11 cellular contexts compared by ENCODE assay signal in the genomic region with DNA sequence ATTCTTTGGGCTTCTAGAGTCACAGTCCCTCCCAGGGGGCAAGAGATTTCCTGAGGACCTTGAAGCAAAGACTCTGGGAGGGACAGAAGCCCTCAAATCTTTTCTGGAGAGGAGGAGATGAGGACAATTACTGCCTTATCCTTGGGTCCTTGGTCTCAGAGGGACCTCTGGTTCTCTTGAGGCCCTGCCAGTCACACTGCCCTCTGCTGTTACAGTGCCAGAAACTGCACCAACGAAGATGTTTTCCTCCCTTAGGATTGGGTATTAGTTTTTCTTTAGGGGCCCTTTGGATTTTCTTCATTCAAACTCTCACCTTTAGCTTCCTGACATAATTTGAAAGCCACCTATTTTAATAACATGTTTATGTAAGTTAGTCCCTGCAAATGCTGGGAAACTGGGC. TPM values are rescaled to one million over a fixed set of nuclear protein-coding genes. Genes with fewer than 3 reads are reported as not detected.
DNase-seq lines count a peak whose midpoint lies in the region; ATAC-seq and TF ChIP-seq lines count a peak whose summit lies in the region.
"Had no signal": no experiment of that assay in that cellular context is flagged by ENCODE, and none has a peak within 500 bp of the region (broad histone marks: within the 10 kb centered on the region; RNA-seq: fewer than 3 reads in every experiment).

No MANE protein-coding gene starts in this region.

- no peaks in the 10 kb centered on the region for H3K9me3 ChIP-seq in OCI-LY1 (ENCODE audit: low read length)
- no peaks in the 10 kb centered on the region for H3K9me3 ChIP-seq in suprapubic skin

- CTCF ChIA-PET in activated CD8-positive, alpha-beta memory T cell treated with anti-CD3 and anti-CD28 coated beads, Interleukin-2, amount 10 ng/mL, durations not matched to agents 7 days and 5 days (lab: Charles Lee) = no interaction called here

- H3K36me3 ChIP-seq in OCI-LY1 (ENCODE audit: insufficient read depth, low read length) (no peaks in the 10 kb centered on the region), suprapubic skin (no peaks in the 10 kb centered on the region)

- no peak for TF ChIP-seq POLR2A in suprapubic skin (IDR thresholded peaks at IDR 0.05)

- no peaks in the 10 kb centered on the region for H4K20me1 ChIP-seq in OCI-LY1 (ENCODE audit: insufficient read depth, low read length)

- H3K4me1 ChIP-seq in OCI-LY1 (ENCODE audit: insufficient read depth, low read length, severe bottlenecking) (no peaks in the 10 kb centered on the region), suprapubic skin (no peaks in the 10 kb centered on the region)

- H3K4me3 Mint-ChIP-seq in activated CD8-positive, alpha-beta memory T cell treated with anti-CD3 and anti-CD28 coated beads, Interleukin-2, amount 10 ng/mL, durations not matched to agents 7 days and 5 days = no peak overlapping the region
- H3K4me3 Mint-ChIP-seq: activated B cell treated with CpG ODN at 0.5 μM for 24 hours; CD8-positive, alpha-beta T cell had no signal

- H3K4me2 ChIP-seq in OCI-LY1 (ENCODE audit: low read length) = no peak overlapping the region

- no peaks in the 10 kb centered on the region for H3K9me3 Mint-ChIP-seq in activated CD8-positive, alpha-beta memory T cell treated with anti-CD3 and anti-CD28 coated beads, Interleukin-2, amount 10 ng/mL, durations not matched to agents 7 days and 5 days (ENCODE audit: low read depth)
- H3K9me3 Mint-ChIP-seq: activated B cell treated with CpG ODN at 0.5 μM for 24 hours; activated naive CD4-positive, alpha-beta T cell treated with anti-CD3 and anti-CD28 coated beads, Interleukin-2, amount 50 U/mL, for 72 hours; CD8-positive, alpha-beta T cell had no signal

- no peaks in the 10 kb centered on the region for H3K36me3 Mint-ChIP-seq in activated CD8-positive, alpha-beta memory T cell treated with anti-CD3 and anti-CD28 coated beads, Interleukin-2, amount 10 ng/mL, durations not matched to agents 7 days and 5 days
- H3K36me3 Mint-ChIP-seq: activated naive CD4-positive, alpha-beta T cell treated with anti-CD3 and anti-CD28 coated beads, Interleukin-2, amount 50 U/mL, for 72 hours; CD8-positive, alpha-beta T cell had no signal

- TF ChIP-seq CTCF in 22Rv1 (IDR thresholded peaks at IDR 0.05) (peak; percentile 59), OCI-LY1 (IDR thresholded peaks at IDR 0.05; ENCODE audit: low read length) (peak; percentile 46), epithelial cell of esophagus (IDR thresholded peaks at IDR 0.05; ENCODE audit: insufficient read depth, low read depth, low read length, missing control alignments) (peak; percentile 42), suprapubic skin (IDR thresholded peaks at IDR 0.05) (no peak)

- H3F3A ChIP-seq in OCI-LY1 (ENCODE audit: insufficient read depth, low read length) = no peaks in the 10 kb centered on the region

- H3K4me1 Mint-ChIP-seq in activated CD8-positive, alpha-beta memory T cell treated with anti-CD3 and anti-CD28 coated beads, Interleukin-2, amount 10 ng/mL, durations not matched to agents 7 days and 5 days = no peaks in the 10 kb centered on the region
- H3K4me1 Mint-ChIP-seq: activated B cell treated with CpG ODN at 0.5 μM for 24 hours had no signal

- TF ChIP-seq EP300 in suprapubic skin (IDR thresholded peaks at IDR 0.05) = no peak

- 27% methylated on average over 1 of the region's 1 CpG for WGBS in suprapubic skin

- H3K4me3 ChIP-seq in OCI-LY1 (ENCODE audit: low read depth, low read length, poor library complexity, severe bottlenecking) (no peak overlapping the region), epithelial cell of esophagus (ENCODE audit: low read length) (no peak overlapping the region), suprapubic skin (no peak overlapping the region)

- H2AFZ ChIP-seq in OCI-LY1 (ENCODE audit: low read length) = no peak overlapping the region

- DNase-seq in ELR (ENCODE audit: low read depth) = peak; percentile 10
- peak; percentile 15 for DNase-seq in epithelial cell of esophagus (ENCODE audit: low read depth)
- no peak for DNase-seq in suprapubic skin (ENCODE audit: low spot score in 2 of 2)
- DNase-seq in activated CD8-positive, alpha-beta memory T cell treated with anti-CD3 and anti-CD28 coated beads, Interleukin-2, amount 10 ng/mL, durations not matched to agents 7 days and 5 days = no peak
- DNase-seq in GDM1 (lab: John Stamatoyannopoulos, UW) = no peak
- no peak for DNase-seq in stimulated activated CD4-positive, alpha-beta T cell treated with anti-CD3 and anti-CD28 coated beads, Interleukin-4, amount 100 ng/mL, for 24 hours
- DNase-seq: activated B cell treated with CpG ODN at 0.5 μM for 24 hours; CD8-positive, alpha-beta T cell had no signal

- no peaks in the 10 kb centered on the region for H3K9me2 ChIP-seq in OCI-LY1 (ENCODE audit: low read depth, low read length)

- H3K27ac ChIP-seq in 22Rv1 (no peak overlapping the region), OCI-LY1 (ENCODE audit: low read depth, low read length, poor library complexity, severe bottlenecking) (no peak overlapping the region), suprapubic skin (no peak overlapping the region)

- H3K27me3 ChIP-seq in OCI-LY1 (ENCODE audit: insufficient read depth, low read length) (no peaks in the 10 kb centered on the region), suprapubic skin (peaks cover 4% of the 10 kb centered on the region)

- H3K79me2 ChIP-seq in OCI-LY1 (ENCODE audit: insufficient read depth, low read length) = no peaks in the 10 kb centered on the region

- H3K9ac ChIP-seq in OCI-LY1 (ENCODE audit: low read length) = no peak overlapping the region

- ATAC-seq in activated CD8-positive, alpha-beta memory T cell treated with anti-CD3 and anti-CD28 coated beads, Interleukin-2, amount 10 ng/mL, durations not matched to agents 7 days and 5 days = no peak
- ATAC-seq: activated naive CD4-positive, alpha-beta T cell treated with anti-CD3 and anti-CD28 coated beads, Interleukin-2, amount 50 U/mL, for 72 hours; CD8-positive, alpha-beta T cell had no signal

- H3K27me3 Mint-ChIP-seq in activated CD8-positive, alpha-beta memory T cell treated with anti-CD3 and anti-CD28 coated beads, Interleukin-2, amount 10 ng/mL, durations not matched to agents 7 days and 5 days = peaks cover 6% of the 10 kb centered on the region

- H3K27ac Mint-ChIP-seq in activated CD8-positive, alpha-beta memory T cell treated with anti-CD3 and anti-CD28 coated beads, Interleukin-2, amount 10 ng/mL, durations not matched to agents 7 days and 5 days = no peak overlapping the region
- H3K27ac Mint-ChIP-seq: activated B cell treated with CpG ODN at 0.5 μM for 24 hours; activated naive CD4-positive, alpha-beta T cell treated with anti-CD3 and anti-CD28 coated beads, Interleukin-2, amount 50 U/mL, for 72 hours; CD8-positive, alpha-beta T cell had no signal

RNA-seq across cellular contexts. Expression of a gene that starts 58.2 kb away (rescaled TPM):
- 1 to 10 TPM in 2 of 4 donors, under 1 TPM in 1, not detected in 1; 0.15 to 1.1 (median 1.0) TPM for total RNA-seq in suprapubic skin
- total RNA-seq in activated CD8-positive, alpha-beta memory T cell treated with anti-CD3 and anti-CD28 coated beads, Interleukin-2, amount 10 ng/mL, durations not matched to agents 7 days and 5 days = not detected
- total RNA-seq: activated B cell treated with CpG ODN at 0.5 μM for 24 hours had no signal

Comparison
In these comparisons a context has a peak if more than half of its experiments do, and no peak if none do; other contexts are left out.
1. CTCF ChIP-seq: peak in 22Rv1 (single experiment), OCI-LY1 (single experiment) and epithelial cell of esophagus (single experiment); none in suprapubic skin (0 of 2).
2. DNase-seq: peak in ELR (single experiment) and epithelial cell of esophagus (single experiment); none in suprapubic skin (0 of 2), activated CD8-positive, alpha-beta memory T cell treated with anti-CD3 and anti-CD28 coated beads, Interleukin-2, amount 10 ng/mL, durations not matched to agents 7 days and 5 days (single experiment), GDM1 (single experiment) and stimulated activated CD4-positive, alpha-beta T cell treated with anti-CD3 and anti-CD28 coated beads, Interleukin-4, amount 100 ng/mL, for 24 hours (single experiment).